In the genomic region with DNA sequence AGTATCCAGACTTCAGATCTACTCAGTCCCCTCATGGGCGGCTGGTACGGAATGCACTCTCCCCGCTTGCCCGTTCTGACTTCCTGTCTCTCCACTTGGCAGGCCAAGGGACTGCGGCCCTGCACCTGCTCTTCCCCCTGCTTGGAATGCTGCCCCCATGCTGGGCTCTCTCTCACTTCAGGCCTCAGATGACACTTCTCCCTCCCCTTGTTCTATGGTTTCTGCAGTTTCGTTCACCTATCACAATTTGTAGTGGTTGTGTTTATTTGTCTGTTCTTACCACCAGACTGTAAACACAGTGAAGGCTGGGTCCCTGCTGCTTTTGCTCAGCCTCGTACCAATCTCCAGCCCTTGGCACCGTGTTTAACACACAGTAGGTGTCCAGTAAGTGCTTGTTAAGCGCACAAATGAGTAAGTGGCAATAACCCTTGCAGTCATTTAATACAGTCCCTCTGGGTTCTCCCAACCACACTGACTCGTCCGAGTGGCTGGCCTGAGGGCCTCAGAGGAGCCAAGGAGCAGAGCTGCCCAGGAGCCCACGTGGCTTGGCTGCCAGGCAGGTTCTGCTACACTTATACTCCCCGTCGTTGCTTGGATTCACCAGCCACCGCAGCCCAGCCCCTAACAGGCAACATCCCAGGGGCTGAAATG, we compare ENCODE assay signal across 13 cellular contexts. TPM values are rescaled to one million over a fixed set of nuclear protein-coding genes. Genes with fewer than 3 reads are reported as not detected.
DNase-seq lines count a peak whose midpoint lies in the region; ATAC-seq and TF ChIP-seq lines count a peak whose summit lies in the region.
"Had no signal": no experiment of that assay in that cellular context is flagged by ENCODE, and none has a peak within 500 bp of the region (broad histone marks: within the 10 kb centered on the region; RNA-seq: fewer than 3 reads in every experiment).

No MANE protein-coding gene starts in this region.

- WGBS in mesendoderm (ENCODE audit: extremely low coverage, insufficient coverage, low lambda C conversion rate), result no CpG with 5 or more reads among the region's 15 CpGs

- H4K8ac ChIP-seq in mesendoderm (ENCODE audit: low read depth, low read length), result no peak overlapping the region

- H4K5ac ChIP-seq in mesendoderm (ENCODE audit: low read length), result no peak overlapping the region

- TF ChIP-seq CTCF in RWPE2 (IDR thresholded peaks at IDR 0.05; ENCODE audit: poor library complexity, severe bottlenecking), result no peak

- H2AK5ac ChIP-seq in mesendoderm (ENCODE audit: low read length), result no peak overlapping the region

- no peak overlapping the region for H2BK120ac ChIP-seq in mesendoderm (ENCODE audit: low read depth, low read length)

- H3K18ac ChIP-seq in mesendoderm (ENCODE audit: low read length), result no peak overlapping the region

- H3K9me3 ChIP-seq in RWPE2 (ENCODE audit: severe bottlenecking), result no peaks in the 10 kb centered on the region

- no peak overlapping the region for H3K56ac ChIP-seq in mesendoderm (ENCODE audit: low read length)

- H2BK5ac ChIP-seq in mesendoderm (ENCODE audit: low read length), result no peak overlapping the region

- no peak overlapping the region for H3K9ac ChIP-seq in mesendoderm (ENCODE audit: low read length)

- H3K27ac ChIP-seq in RWPE2 (ENCODE audit: poor library complexity, severe bottlenecking) (no peak overlapping the region), mesendoderm (ENCODE audit: low read depth, low read length) (no peak overlapping the region)
- H3K27ac ChIP-seq: SK-N-MC had no signal

- H2BK15ac ChIP-seq in mesendoderm (replicated peaks; ENCODE audit: low read depth), result no peak overlapping the region

- H3K4me1 ChIP-seq in RWPE2 (ENCODE audit: insufficient read depth, poor library complexity, severe bottlenecking) (no peaks in the 10 kb centered on the region), mesendoderm (ENCODE audit: control insufficient read depth, low read depth, low read length) (peaks cover 2% of the 10 kb centered on the region)

- no peaks in the 10 kb centered on the region for H3K79me2 ChIP-seq in mesendoderm (ENCODE audit: control insufficient read depth, insufficient read depth, low read length)

- H3K36me3 ChIP-seq in RWPE2 (ENCODE audit: low read depth) (no peaks in the 10 kb centered on the region), mesendoderm (ENCODE audit: control insufficient read depth, insufficient read depth, low read length) (no peaks in the 10 kb centered on the region)

- ATAC-seq in RWPE2 (ENCODE audit: low read depth), result peak; percentile 33; the same call in 2 of the 3 replicates
- ATAC-seq in HG02763 (IDR thresholded peaks at IDR 0.05; ENCODE audit: unreplicated experiment), result no peak
- no peak for ATAC-seq in HG02642 (IDR thresholded peaks at IDR 0.05; ENCODE audit: poor library complexity, unreplicated experiment)
- ATAC-seq in HG03097 (IDR thresholded peaks at IDR 0.05; ENCODE audit: low FRiP score, unreplicated experiment), result no peak

- H3K4me3 ChIP-seq in RWPE2 (ENCODE audit: severe bottlenecking) (no peak overlapping the region), mesendoderm (ENCODE audit: low read length) (no peak overlapping the region)
- H3K4me3 ChIP-seq: SK-N-MC had no signal

- H3K23ac ChIP-seq in mesendoderm (ENCODE audit: low read length), result no peak overlapping the region

- H3K27me3 ChIP-seq in RWPE2 (ENCODE audit: insufficient read depth, poor library complexity, severe bottlenecking) (peaks cover 38% of the 10 kb centered on the region), mesendoderm (ENCODE audit: insufficient read depth, low read length, poor library complexity) (peaks cover 12% of the 10 kb centered on the region)

- DNase-seq in COLO668 (lab: John Stamatoyannopoulos, UW; ENCODE audit: unreplicated experiment) (peak; percentile 40), NCI-H1092 (lab: John Stamatoyannopoulos, UW) (peak; percentile 71), RWPE2 (ENCODE audit: low spot score) (no peak), mesendoderm (peak; percentile 51), NCI-H1048 (lab: John Stamatoyannopoulos, UW) (no peak)
- DNase-seq: activated CD4-positive, alpha-beta T cell treated with anti-CD3 and anti-CD28 coated beads for 48 hours; small intestine; stimulated activated CD8-positive, alpha-beta memory T cell treated with anti-CD3 and anti-CD28 coated beads, Interleukin-4, amount 100 ng/mL, for 48 hours had no signal

- H3K4me2 ChIP-seq in mesendoderm (ENCODE audit: low read length), result no peak overlapping the region

- H3K4ac ChIP-seq in mesendoderm (ENCODE audit: low read depth, low read length), result no peak overlapping the region

- no peaks in the 10 kb centered on the region for H3K79me1 ChIP-seq in mesendoderm (ENCODE audit: low read length)

RNA-seq across cellular contexts. Expression of a gene that starts 11.8 kb away (rescaled TPM):
- 0.15 TPM for polyA plus RNA-seq in mesendoderm (2013, experiment 1 of 2)
- polyA plus RNA-seq in mesendoderm (2013, experiment 2 of 2), result 0.15 TPM
- polyA plus RNA-seq: BJ had no signal

Comparison
In these comparisons a context has a peak if more than half of its experiments do, and no peak if none do; other contexts are left out.
1. DNase-seq: peak in COLO668 (single experiment), NCI-H1092 (single experiment) and mesendoderm (single experiment); none in RWPE2 (single experiment) and NCI-H1048 (single experiment).